Comparison of ENCODE assay signal across 31 cellular contexts in genomic region chr2:20144861-20145260, GRCh38.
A peak's percentile ranks its signal among the peaks of the same experiment; 100 is the strongest.
DNase-seq lines count a peak whose midpoint lies in the region; ATAC-seq, FAIRE-seq and TF ChIP-seq lines count a peak whose summit lies in the region.
"Had no signal": no experiment of that assay in that cellular context is flagged by ENCODE, and none has a peak within 500 bp of the region (broad histone marks: within the 10 kb centered on the region; RNA-seq: fewer than 3 reads in every experiment).

No MANE protein-coding gene starts in this region.

- no peaks in the 10 kb centered on the region for H3K36me3 Mint-ChIP-seq in endothelial cell (ENCODE audit: low read depth, unreplicated experiment)
- H3K36me3 Mint-ChIP-seq: immature natural killer cell, memory B cell had no signal

- ATAC-seq in upper lobe of right lung = peak; percentile 31
- ATAC-seq: activated T-cell treated with anti-CD3 and anti-CD28 coated beads, Interleukin-2, amount 50 U/mL, for 4 hours; left lobe of liver had no signal

- H3K4me3 ChIP-seq in upper lobe of right lung = no peak overlapping the region
- H3K4me3 ChIP-seq: cardiac muscle cell, MG63, right atrium auricular region, SK-N-MC, smooth muscle cell, testis had no signal

- no peaks in the 10 kb centered on the region for H3K9me3 ChIP-seq in upper lobe of right lung
- H3K9me3 ChIP-seq: MG63, right atrium auricular region, testis had no signal

- H3K4me3 Mint-ChIP-seq in endothelial cell (ENCODE audit: unreplicated experiment) = no peak overlapping the region
- H3K4me3 Mint-ChIP-seq: activated T-cell treated with anti-CD3 and anti-CD28 coated beads, Interleukin-2, amount 50 U/mL, for 4 hours; immature natural killer cell; memory B cell; neural crest cell; stimulated activated naive CD8-positive, alpha-beta T cell treated with anti-CD3 and anti-CD28 coated beads, Interleukin-15, Interleukin-2, amounts not matched to agents 100 ng/mL and 50 ng/mL, for 24 hours had no signal

- H3K27ac ChIP-seq in upper lobe of right lung = no peak overlapping the region
- H3K27ac ChIP-seq: cardiac muscle cell, parathyroid adenoma, right atrium auricular region, SK-N-MC, testis had no signal

- intact Hi-C loops in upper lobe of right lung (cut with DNase I) = no loop called here

- H3K27me3 ChIP-seq in upper lobe of right lung = no peaks in the 10 kb centered on the region
- H3K27me3 ChIP-seq: cardiac muscle cell, MG63, right atrium auricular region, testis had no signal

- peak; percentile 44 for FAIRE-seq in GM12892 (lab: Jason Lieb, UNC)
- FAIRE-seq: astrocyte, colon, H1, TTC549 had no signal

- TF ChIP-seq CTCF in upper lobe of right lung (IDR thresholded peaks at IDR 0.05) = no peak
- no peak for TF ChIP-seq CTCF in endothelial cell (IDR thresholded peaks at IDR 0.05; ENCODE audit: unreplicated experiment)

- peaks cover 5% of the 10 kb centered on the region for H3K27me3 Mint-ChIP-seq in endothelial cell (ENCODE audit: unreplicated experiment)

- H3K4me1 ChIP-seq in upper lobe of right lung = peaks cover 5% of the 10 kb centered on the region
- H3K4me1 ChIP-seq: parathyroid adenoma, right atrium auricular region, testis had no signal

- H3K27ac Mint-ChIP-seq in endothelial cell (ENCODE audit: unreplicated experiment) = no peak overlapping the region
- H3K27ac Mint-ChIP-seq: immature natural killer cell; memory B cell; stimulated activated naive CD8-positive, alpha-beta T cell treated with anti-CD3 and anti-CD28 coated beads, Interleukin-15, Interleukin-2, amounts not matched to agents 100 ng/mL and 50 ng/mL, for 24 hours had no signal

- no peaks in the 10 kb centered on the region for H3K9me3 Mint-ChIP-seq in endothelial cell (ENCODE audit: unreplicated experiment)
- H3K9me3 Mint-ChIP-seq: activated T-cell treated with anti-CD3 and anti-CD28 coated beads, Interleukin-2, amount 50 U/mL, for 4 hours; immature natural killer cell; neural crest cell; stimulated activated naive CD8-positive, alpha-beta T cell treated with anti-CD3 and anti-CD28 coated beads, Interleukin-15, Interleukin-2, amounts not matched to agents 100 ng/mL and 50 ng/mL, for 24 hours had no signal

- no peaks in the 10 kb centered on the region for H3K36me3 ChIP-seq in upper lobe of right lung
- H3K36me3 ChIP-seq: cardiac muscle cell, MG63, right atrium auricular region had no signal

- TF ChIP-seq POLR2A in GM12892 (IDR thresholded peaks at IDR 0.05; ENCODE audit: low read depth, low read length) = no peak

- H3K4me1 Mint-ChIP-seq in endothelial cell (ENCODE audit: unreplicated experiment) = peaks cover 17% of the 10 kb centered on the region
- H3K4me1 Mint-ChIP-seq: immature natural killer cell had no signal

- DNase-seq in GM12892 (ENCODE audit: insufficient read length) (no peak), RPMI7951 (ENCODE audit: low read depth) (peak; percentile 29), islet precursor cell (peak; percentile 75), upper lobe of right lung (no peak), endothelial cell (ENCODE audit: low spot score) (no peak), NCI-H524 (lab: John Stamatoyannopoulos, UW) (no peak), activated gamma-delta T cell (lab: John Stamatoyannopoulos, UW) (no peak)
- DNase-seq: activated CD4-positive, alpha-beta T cell treated with anti-CD3 and anti-CD28 coated beads, Interleukin-2, amount 50 U/mL, for 1 hour; activated CD4-positive, CD25-positive, alpha-beta regulatory T cell; activated T-cell treated with anti-CD3 and anti-CD28 coated beads, Interleukin-2, amount 50 U/mL, for 4 hours; DMS153; immature natural killer cell; KG1; MG63; NCI-H1436; NCI-H2081 treated with DMSO at 0.1 percent for 48 hours; stimulated activated CD4-positive, alpha-beta T cell treated with anti-CD3 and anti-CD28 coated beads, Interleukin-2, amount 100 ng/mL, for 24 hours; testis had no signal

Comparison
In these comparisons a context has a peak if more than half of its experiments do, and no peak if none do; other contexts are left out.
1. DNase-seq: peak in RPMI7951 (single experiment) and islet precursor cell (single experiment); none in GM12892 (single experiment), upper lobe of right lung (single experiment), endothelial cell (single experiment), NCI-H524 (0 of 2) and activated gamma-delta T cell (single experiment).